1 cellular context compared by ENCODE assay signal in genomic region chr12:39442895-39443703, GRCh38.
A peak's percentile ranks its signal among the peaks of the same experiment; 100 is the strongest.
TF ChIP-seq lines count a peak whose summit lies in the region.

KIF21A (minus strand) TSS chr12:39443120; CDS start chr12:39442970, 150 bp downstream.

TF ChIP-seq in K562, 482 proteins besides CTCF, POLR2A, EP300 and RAD21 (continued from another document and continues in another):
- TF ChIP-seq MAFG (tag; conservative IDR thresholded peaks at IDR 0.05) (no peak), ZNF561 (CRISPR knock-in tag; conservative IDR thresholded peaks at IDR 0.05) (no peak), SMC3 (conservative IDR thresholded peaks at IDR 0.05; ENCODE audit: insufficient read depth, low read depth, low read length) (no peak; the same call in 1 of the 2 replicates), MCM7 (IDR thresholded peaks at IDR 0.05) (no peak), NFYB (IDR thresholded peaks at IDR 0.05; ENCODE audit: extremely low read depth, insufficient read length) (no peak), MAFK (IDR thresholded peaks at IDR 0.05; ENCODE audit: low read length) (peak; percentile 27; the same call in 1 of the 2 replicates), NKRF (IDR thresholded peaks at IDR 0.05; ENCODE audit: borderline replicate concordance) (no peak), RAD51 (IDR thresholded peaks at IDR 0.05; ENCODE audit: borderline replicate concordance, low read depth) (no peak), RBM17 (IDR thresholded peaks at IDR 0.05; ENCODE audit: borderline replicate concordance, low read depth, low read length) (no peak), ZFP30 (CRISPR knock-in tag; IDR thresholded peaks at IDR 0.05; ENCODE audit: borderline replicate concordance) (no peak), CREB3L1 (IDR thresholded peaks at IDR 0.05; ENCODE audit: borderline replicate concordance, low read depth) (no peak), PHTF2 (CRISPR knock-in tag; IDR thresholded peaks at IDR 0.05) (no peak), HMGN3 (IDR thresholded peaks at IDR 0.05; ENCODE audit: borderline replicate concordance, extremely low read depth, insufficient read length, low read depth, low read length) (peak; percentile 84), NCOA2 (IDR thresholded peaks at IDR 0.05; ENCODE audit: partially characterized antibody in 2 of 2) (no peak), TBL1XR1 (IDR thresholded peaks at IDR 0.05; ENCODE audit: low read length in 2 of 2) (peak in 1 of 2 experiments; percentile 38; a peak in 1 of 4 replicates), ATF1 (CRISPR knock-in tag; IDR thresholded peaks at IDR 0.05) (no peak), ATF1 (tag; IDR thresholded peaks at IDR 0.05) (peak; percentile 60; the same call in 1 of the 2 replicates), CREB5 (CRISPR knock-in tag; IDR thresholded peaks at IDR 0.05) (no peak), COPS2 (conservative IDR thresholded peaks at IDR 0.05) (no peak), FOXK1 (CRISPR knock-in tag; IDR thresholded peaks at IDR 0.05; ENCODE audit: borderline replicate concordance) (no peak), STAT6 (CRISPR knock-in tag; IDR thresholded peaks at IDR 0.05) (no peak), NCOA4 (IDR thresholded peaks at IDR 0.05; ENCODE audit: partially characterized antibody) (no peak), HDAC8 (tag; IDR thresholded peaks at IDR 0.05) (0 out of 2 replicates have a peak, but pooled peaks have one; percentile 51), PRMT5 (CRISPR knock-in tag; IDR thresholded peaks at IDR 0.05) (no peak), CBX2 (IDR thresholded peaks at IDR 0.05; ENCODE audit: insufficient read depth, low read length, poor library complexity, severe bottlenecking) (no peak), ZNF766 (CRISPR knock-in tag; conservative IDR thresholded peaks at IDR 0.05) (peak; percentile 48; the same call in 1 of the 2 replicates), PML (IDR thresholded peaks at IDR 0.05; ENCODE audit: low read length) (peak; percentile 70), KDM5B (IDR thresholded peaks at IDR 0.05; ENCODE audit: insufficient replicate concordance, low read depth, low read length) (peak; percentile 37), ZNF785 (CRISPR knock-in tag; IDR thresholded peaks at IDR 0.05) (no peak), ZNF311 (CRISPR knock-in tag; IDR thresholded peaks at IDR 0.05) (no peak), ZNF76 (CRISPR knock-in tag; IDR thresholded peaks at IDR 0.05; ENCODE audit: borderline replicate concordance) (0 out of 2 replicates have a peak, but pooled peaks have one; percentile 31), ZNF316 (IDR thresholded peaks at IDR 0.05) (no peak), MITF (IDR thresholded peaks at IDR 0.05) (no peak), POLR2G (IDR thresholded peaks at IDR 0.05; ENCODE audit: low read depth, low read length) (peak; percentile 100), CBX8 (IDR thresholded peaks at IDR 0.05; ENCODE audit: borderline replicate concordance, extremely low read depth, low read depth, low read length, poor library complexity, severe bottlenecking) (no peak), HBP1 (CRISPR knock-in tag; IDR thresholded peaks at IDR 0.05) (no peak), TAF9B (IDR thresholded peaks at IDR 0.05; ENCODE audit: partially characterized antibody) (peak; percentile 48), L3MBTL2 (IDR thresholded peaks at IDR 0.05) (peak; percentile 69), AFF4 (CRISPR knock-in tag; IDR thresholded peaks at IDR 0.05) (peak; percentile 90; the same call in 1 of the 2 replicates), ETV6 (IDR thresholded peaks at IDR 0.05; ENCODE audit: borderline replicate concordance in 1 of 2, low read depth in 2 of 2, low read length in 1 of 2) (no peak), ETV6 (CRISPR knock-in tag; IDR thresholded peaks at IDR 0.05; ENCODE audit: borderline replicate concordance) (no peak), GABPB1 (CRISPR knock-in tag; IDR thresholded peaks at IDR 0.05) (peak; percentile 38), CBFA2T3 (IDR thresholded peaks at IDR 0.05) (no peak; the same call in 1 of the 2 replicates)
- TF ChIP-seq, protein P1, sequence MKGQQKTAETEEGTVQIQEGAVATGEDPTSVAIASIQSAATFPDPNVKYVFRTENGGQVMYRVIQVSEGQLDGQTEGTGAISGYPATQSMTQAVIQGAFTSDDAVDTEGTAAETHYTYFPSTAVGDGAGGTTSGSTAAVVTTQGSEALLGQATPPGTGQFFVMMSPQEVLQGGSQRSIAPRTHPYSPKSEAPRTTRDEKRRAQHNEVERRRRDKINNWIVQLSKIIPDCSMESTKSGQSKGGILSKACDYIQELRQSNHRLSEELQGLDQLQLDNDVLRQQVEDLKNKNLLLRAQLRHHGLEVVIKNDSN (CRISPR knock-in tag; IDR thresholded peaks at IDR 0.05) = no peak
- TF ChIP-seq, protein P2, sequence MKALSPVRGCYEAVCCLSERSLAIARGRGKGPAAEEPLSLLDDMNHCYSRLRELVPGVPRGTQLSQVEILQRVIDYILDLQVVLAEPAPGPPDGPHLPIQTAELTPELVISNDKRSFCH (CRISPR knock-in tag; IDR thresholded peaks at IDR 0.05) = no peak
- TF ChIP-seq, protein P2 (tag; IDR thresholded peaks at IDR 0.05) = no peak
- TF ChIP-seq, protein P3, sequence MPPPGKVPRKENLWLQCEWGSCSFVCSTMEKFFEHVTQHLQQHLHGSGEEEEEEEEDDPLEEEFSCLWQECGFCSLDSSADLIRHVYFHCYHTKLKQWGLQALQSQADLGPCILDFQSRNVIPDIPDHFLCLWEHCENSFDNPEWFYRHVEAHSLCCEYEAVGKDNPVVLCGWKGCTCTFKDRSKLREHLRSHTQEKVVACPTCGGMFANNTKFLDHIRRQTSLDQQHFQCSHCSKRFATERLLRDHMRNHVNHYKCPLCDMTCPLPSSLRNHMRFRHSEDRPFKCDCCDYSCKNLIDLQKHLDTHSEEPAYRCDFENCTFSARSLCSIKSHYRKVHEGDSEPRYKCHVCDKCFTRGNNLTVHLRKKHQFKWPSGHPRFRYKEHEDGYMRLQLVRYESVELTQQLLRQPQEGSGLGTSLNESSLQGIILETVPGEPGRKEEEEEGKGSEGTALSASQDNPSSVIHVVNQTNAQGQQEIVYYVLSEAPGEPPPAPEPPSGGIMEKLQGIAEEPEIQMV (tag; conservative IDR thresholded peaks at IDR 0.05; ENCODE audit: low read depth) = no peak
